ENCODE assay signal across 12 cellular contexts in genomic region chr16:31216116-31216469, GRCh38. TPM values are rescaled to one million over a fixed set of nuclear protein-coding genes. Genes with fewer than 3 reads are reported as not detected.
A peak's percentile ranks its signal among the peaks of the same experiment; 100 is the strongest.
DNase-seq lines count a peak whose midpoint lies in the region; ATAC-seq lines count a peak whose summit lies in the region.
"Had no signal": no experiment of that assay in that cellular context is flagged by ENCODE, and none has a peak within 500 bp of the region (broad histone marks: within the 10 kb centered on the region; RNA-seq: fewer than 3 reads in every experiment).

No MANE protein-coding gene starts in this region.

- DNase-seq in T-helper 2 cell treated with Interferon-gamma antibody and Interleukin-4, amounts not matched to agents 5 μg/mL and 100 μg/mL, for 36 hours (ENCODE audit: low spot score), result no peak
- DNase-seq in T-helper 2 cell, result no peak
- no peak for DNase-seq in activated CD8-positive, alpha-beta T cell treated with anti-CD3 and anti-CD28 coated beads, Interleukin-2, amount 10 ng/mL, durations not matched to agents 7 days and 5 days
- DNase-seq in stimulated activated effector memory CD8-positive, alpha-beta T cell treated with anti-CD3 and anti-CD28 coated beads, Interleukin-12 subunit alpha, Interleukin-12 subunit beta, amount 100 ng/mL, for 72 hours (ENCODE audit: low spot score in 2 of 2), result no peak
- no peak for DNase-seq in stimulated activated CD4-positive, alpha-beta T cell treated with anti-CD3 and anti-CD28 coated beads, Interleukin-15, amount 100 ng/mL, for 24 hours
- DNase-seq in RPMI8226, result no peak
- no peak for DNase-seq in ACHN
- DNase-seq: Karpas-422, mesenchymal stem cell, T1000 had no signal

- H3K27me3 ChIP-seq in iPS-15b (ENCODE audit: control insufficient read depth, insufficient read depth, low read length), result peaks cover 35% of the 10 kb centered on the region

- H3K4me3 ChIP-seq in iPS-15b (ENCODE audit: low read depth, low read length), result peak overlapping the region; percentile 79

- H3K9me3 Mint-ChIP-seq in T-helper 2 cell treated with Interferon-gamma antibody and Interleukin-4, amounts not matched to agents 5 μg/mL and 100 μg/mL, for 36 hours, result no peaks in the 10 kb centered on the region
- H3K9me3 Mint-ChIP-seq in activated CD8-positive, alpha-beta T cell treated with anti-CD3 and anti-CD28 coated beads, Interleukin-2, amount 10 ng/mL, durations not matched to agents 7 days and 5 days (ENCODE audit: insufficient read depth), result no peaks in the 10 kb centered on the region
- no peaks in the 10 kb centered on the region for H3K9me3 Mint-ChIP-seq in stimulated activated effector memory CD8-positive, alpha-beta T cell treated with anti-CD3 and anti-CD28 coated beads, Interleukin-12 subunit alpha, Interleukin-12 subunit beta, amount 100 ng/mL, for 72 hours

- H3K27me3 Mint-ChIP-seq in T-helper 2 cell treated with Interferon-gamma antibody and Interleukin-4, amounts not matched to agents 5 μg/mL and 100 μg/mL, for 36 hours (ENCODE audit: low read depth), result peaks cover 53% of the 10 kb centered on the region
- H3K27me3 Mint-ChIP-seq in activated CD8-positive, alpha-beta T cell treated with anti-CD3 and anti-CD28 coated beads, Interleukin-2, amount 10 ng/mL, durations not matched to agents 7 days and 5 days (ENCODE audit: low read depth), result peaks cover 57% of the 10 kb centered on the region

- CTCF ChIA-PET in activated CD8-positive, alpha-beta T cell treated with anti-CD3 and anti-CD28 coated beads, Interleukin-2, amount 10 ng/mL, durations not matched to agents 7 days and 5 days (lab: Charles Lee), result interaction anchor here (0.7 to 1.4 kb wide), 5 partner anchors 13 to 245 kb away, joined by 4 to 5 read pairs (median 4); partner anchors contain the start of genes HSD3B7, PYCARD and ZNF843

- H3K4me1 ChIP-seq in iPS-15b (ENCODE audit: control insufficient read depth, insufficient read depth, low read length), result peaks cover 5% of the 10 kb centered on the region

- POLR2A ChIA-PET in activated CD8-positive, alpha-beta T cell treated with anti-CD3 and anti-CD28 coated beads, Interleukin-2, amount 10 ng/mL, durations not matched to agents 7 days and 5 days (lab: Charles Lee), result interaction anchor here (1.0 to 2.0 kb wide), 2 partner anchors 32 to 36 kb away, joined by 4 to 6 read pairs; partner anchors contain the start of gene FUS

- H3K36me3 ChIP-seq in iPS-15b (ENCODE audit: control insufficient read depth, insufficient read depth, low read length), result no peaks in the 10 kb centered on the region

- in situ Hi-C loops in ACHN (cut with HindIII; ENCODE audit: low pct_ligation_motif_present, low pct_unique_long_range_greater_than_20kb, low sequenced_read_pairs), result no loop called here

- no peak for ATAC-seq in activated CD8-positive, alpha-beta T cell treated with anti-CD3 and anti-CD28 coated beads, Interleukin-2, amount 10 ng/mL, durations not matched to agents 7 days and 5 days
- ATAC-seq in stimulated activated effector memory CD8-positive, alpha-beta T cell treated with anti-CD3 and anti-CD28 coated beads, Interleukin-12 subunit alpha, Interleukin-12 subunit beta, amount 100 ng/mL, for 72 hours, result no peak

- H3K27ac Mint-ChIP-seq in T-helper 2 cell treated with Interferon-gamma antibody and Interleukin-4, amounts not matched to agents 5 μg/mL and 100 μg/mL, for 36 hours, result no peak overlapping the region
- no peak overlapping the region for H3K27ac Mint-ChIP-seq in activated CD8-positive, alpha-beta T cell treated with anti-CD3 and anti-CD28 coated beads, Interleukin-2, amount 10 ng/mL, durations not matched to agents 7 days and 5 days
- H3K27ac Mint-ChIP-seq in stimulated activated effector memory CD8-positive, alpha-beta T cell treated with anti-CD3 and anti-CD28 coated beads, Interleukin-12 subunit alpha, Interleukin-12 subunit beta, amount 100 ng/mL, for 72 hours, result peak overlapping the region; percentile 38

- peak overlapping the region; percentile 72 for H3K4me3 Mint-ChIP-seq in T-helper 2 cell treated with Interferon-gamma antibody and Interleukin-4, amounts not matched to agents 5 μg/mL and 100 μg/mL, for 36 hours
- peak overlapping the region; percentile 53 for H3K4me3 Mint-ChIP-seq in activated CD8-positive, alpha-beta T cell treated with anti-CD3 and anti-CD28 coated beads, Interleukin-2, amount 10 ng/mL, durations not matched to agents 7 days and 5 days
- peak overlapping the region; percentile 73 for H3K4me3 Mint-ChIP-seq in stimulated activated effector memory CD8-positive, alpha-beta T cell treated with anti-CD3 and anti-CD28 coated beads, Interleukin-12 subunit alpha, Interleukin-12 subunit beta, amount 100 ng/mL, for 72 hours

- peaks cover 18% of the 10 kb centered on the region for H3K4me1 Mint-ChIP-seq in T-helper 2 cell treated with Interferon-gamma antibody and Interleukin-4, amounts not matched to agents 5 μg/mL and 100 μg/mL, for 36 hours (ENCODE audit: low read depth)
- peaks cover 25% of the 10 kb centered on the region for H3K4me1 Mint-ChIP-seq in activated CD8-positive, alpha-beta T cell treated with anti-CD3 and anti-CD28 coated beads, Interleukin-2, amount 10 ng/mL, durations not matched to agents 7 days and 5 days (ENCODE audit: low read depth)
- peaks cover 32% of the 10 kb centered on the region for H3K4me1 Mint-ChIP-seq in stimulated activated effector memory CD8-positive, alpha-beta T cell treated with anti-CD3 and anti-CD28 coated beads, Interleukin-12 subunit alpha, Interleukin-12 subunit beta, amount 100 ng/mL, for 72 hours

- H3K9ac ChIP-seq in iPS-15b (ENCODE audit: low read depth, low read length), result no peak overlapping the region

- no peaks in the 10 kb centered on the region for H3K36me3 Mint-ChIP-seq in T-helper 2 cell treated with Interferon-gamma antibody and Interleukin-4, amounts not matched to agents 5 μg/mL and 100 μg/mL, for 36 hours (ENCODE audit: low read depth)
- no peaks in the 10 kb centered on the region for H3K36me3 Mint-ChIP-seq in activated CD8-positive, alpha-beta T cell treated with anti-CD3 and anti-CD28 coated beads, Interleukin-2, amount 10 ng/mL, durations not matched to agents 7 days and 5 days (ENCODE audit: low read depth)
- no peaks in the 10 kb centered on the region for H3K36me3 Mint-ChIP-seq in stimulated activated effector memory CD8-positive, alpha-beta T cell treated with anti-CD3 and anti-CD28 coated beads, Interleukin-12 subunit alpha, Interleukin-12 subunit beta, amount 100 ng/mL, for 72 hours

- no peaks in the 10 kb centered on the region for H3K9me3 ChIP-seq in iPS-15b (ENCODE audit: control insufficient read depth, insufficient read depth, low read length)

RNA-seq across cellular contexts. Expression of gene PYDC1, which starts 0.8 kb away (rescaled TPM):
- total RNA-seq in activated CD8-positive, alpha-beta T cell treated with anti-CD3 and anti-CD28 coated beads, Interleukin-2, amount 10 ng/mL, durations not matched to agents 7 days and 5 days, result not detected
- total RNA-seq: A172 had no signal

RNA-seq across cellular contexts. Expression of gene TRIM72, which starts 2.2 kb away (rescaled TPM):
- not detected for total RNA-seq in activated CD8-positive, alpha-beta T cell treated with anti-CD3 and anti-CD28 coated beads, Interleukin-2, amount 10 ng/mL, durations not matched to agents 7 days and 5 days

RNA-seq across cellular contexts. Expression of gene PYCARD, which starts 13.5 kb away (rescaled TPM):
- total RNA-seq in activated CD8-positive, alpha-beta T cell treated with anti-CD3 and anti-CD28 coated beads, Interleukin-2, amount 10 ng/mL, durations not matched to agents 7 days and 5 days, result 10 to 100 TPM; 97.7 to 99.5 TPM
- total RNA-seq: A172 had no signal

RNA-seq across cellular contexts. Expression of gene FUS, which starts 36.2 kb away (rescaled TPM):
- total RNA-seq in activated CD8-positive, alpha-beta T cell treated with anti-CD3 and anti-CD28 coated beads, Interleukin-2, amount 10 ng/mL, durations not matched to agents 7 days and 5 days, result 100 to 1,000 TPM; 536 to 569 TPM

RNA-seq across cellular contexts. Expression of gene ITGAM, which starts 43.7 kb away (rescaled TPM):
- total RNA-seq in activated CD8-positive, alpha-beta T cell treated with anti-CD3 and anti-CD28 coated beads, Interleukin-2, amount 10 ng/mL, durations not matched to agents 7 days and 5 days, result 10 to 100 TPM; 15.3 to 17.7 TPM
